In the genomic region with DNA sequence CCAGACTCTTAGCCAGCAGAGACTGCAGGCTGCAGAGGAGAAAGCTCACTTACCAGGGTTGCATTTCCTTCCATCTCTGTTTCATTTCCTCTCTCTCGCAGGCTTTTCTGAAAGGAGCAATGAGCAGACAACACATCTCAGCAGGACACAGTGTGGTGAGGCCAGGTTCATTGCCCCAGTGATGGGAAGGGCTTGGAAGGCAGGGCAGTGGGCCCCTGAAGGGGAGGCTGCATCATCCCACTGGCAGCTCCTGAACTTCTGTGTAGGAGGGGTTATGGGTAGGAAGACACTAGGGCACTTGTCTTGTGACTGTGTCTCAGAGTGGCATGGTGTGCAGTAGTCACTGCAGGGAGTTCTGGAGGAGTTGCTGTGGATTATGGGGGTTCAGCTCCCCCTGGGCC, we compare ENCODE assay signal across 9 cellular contexts.
A peak's percentile ranks its signal among the peaks of the same experiment; 100 is the strongest.
DNase-seq lines count a peak whose midpoint lies in the region; ATAC-seq and TF ChIP-seq lines count a peak whose summit lies in the region.
"Had no signal": no experiment of that assay in that cellular context is flagged by ENCODE, and none has a peak within 500 bp of the region (broad histone marks: within the 10 kb centered on the region; RNA-seq: fewer than 3 reads in every experiment).

No MANE protein-coding gene starts in this region.

- no peak for DNase-seq in endothelial cell (ENCODE audit: low spot score)
- DNase-seq in HT-29 (ENCODE audit: low spot score): no peak
- no peak for DNase-seq in mesendoderm
- no peak for DNase-seq in NCI-H1417 (lab: John Stamatoyannopoulos, UW)
- DNase-seq in GOT3 (lab: John Stamatoyannopoulos, UW): no peak

- H2AK5ac ChIP-seq in mesendoderm (ENCODE audit: low read length): no peak overlapping the region

- ATAC-seq in GM18502 (IDR thresholded peaks at IDR 0.05; ENCODE audit: poor library complexity, unreplicated experiment) (peak; percentile 97), GM21381 (IDR thresholded peaks at IDR 0.05; ENCODE audit: unreplicated experiment) (peak; percentile 94), HG03135 (IDR thresholded peaks at IDR 0.05; ENCODE audit: unreplicated experiment) (peak; percentile 88)

- TF ChIP-seq CTCF in endothelial cell (IDR thresholded peaks at IDR 0.05; ENCODE audit: unreplicated experiment): no peak

- H3K18ac ChIP-seq in mesendoderm (ENCODE audit: low read length): no peak overlapping the region

- H3K36me3 ChIP-seq in mesendoderm (ENCODE audit: control insufficient read depth, insufficient read depth, low read length): no peaks in the 10 kb centered on the region

- no peak overlapping the region for H2BK5ac ChIP-seq in mesendoderm (ENCODE audit: low read length)

- H3K56ac ChIP-seq in mesendoderm (ENCODE audit: low read length): no peak overlapping the region

- H3K4me3 Mint-ChIP-seq in endothelial cell (ENCODE audit: unreplicated experiment): no peak overlapping the region

- H3K23ac ChIP-seq in mesendoderm (ENCODE audit: low read length): no peak overlapping the region

- peak overlapping the region; percentile 77 for H3K27ac Mint-ChIP-seq in endothelial cell (ENCODE audit: unreplicated experiment)
- H3K27ac Mint-ChIP-seq: IgD-negative memory B cell had no signal

- H3K79me1 ChIP-seq in mesendoderm (ENCODE audit: low read length): no peaks in the 10 kb centered on the region

- H3K27me3 ChIP-seq in mesendoderm (ENCODE audit: insufficient read depth, low read length, poor library complexity): no peaks in the 10 kb centered on the region

- H2BK15ac ChIP-seq in mesendoderm (replicated peaks; ENCODE audit: low read depth): no peak overlapping the region

- H3K79me2 ChIP-seq in mesendoderm (ENCODE audit: control insufficient read depth, insufficient read depth, low read length): no peaks in the 10 kb centered on the region

- no peaks in the 10 kb centered on the region for H3K9me3 Mint-ChIP-seq in endothelial cell (ENCODE audit: unreplicated experiment)
- H3K9me3 Mint-ChIP-seq: IgD-negative memory B cell had no signal

- H3K4me1 Mint-ChIP-seq in endothelial cell (ENCODE audit: unreplicated experiment): peaks cover 14% of the 10 kb centered on the region

- H2BK120ac ChIP-seq in mesendoderm (ENCODE audit: low read depth, low read length): no peak overlapping the region

- H3K36me3 Mint-ChIP-seq in endothelial cell (ENCODE audit: low read depth, unreplicated experiment): no peaks in the 10 kb centered on the region
- H3K36me3 Mint-ChIP-seq: IgD-negative memory B cell had no signal

- H3K4me1 ChIP-seq in mesendoderm (ENCODE audit: control insufficient read depth, low read depth, low read length): no peaks in the 10 kb centered on the region

- H3K4ac ChIP-seq in mesendoderm (ENCODE audit: low read depth, low read length): no peak overlapping the region

- H4K5ac ChIP-seq in mesendoderm (ENCODE audit: low read length): no peak overlapping the region

- H4K8ac ChIP-seq in mesendoderm (ENCODE audit: low read depth, low read length): no peak overlapping the region

- no peak overlapping the region for H3K9ac ChIP-seq in mesendoderm (ENCODE audit: low read length)

- no peak overlapping the region for H3K4me3 ChIP-seq in mesendoderm (ENCODE audit: low read length)

- no peak overlapping the region for H3K27ac ChIP-seq in mesendoderm (ENCODE audit: low read depth, low read length)

- no peak overlapping the region for H3K4me2 ChIP-seq in mesendoderm (ENCODE audit: low read length)

- WGBS in mesendoderm (ENCODE audit: extremely low coverage, insufficient coverage, low lambda C conversion rate): no CpG with 5 or more reads among the region's 1 CpG

- no peaks in the 10 kb centered on the region for H3K27me3 Mint-ChIP-seq in endothelial cell (ENCODE audit: unreplicated experiment)
